8 cellular contexts compared by ENCODE assay signal in the genomic region with DNA sequence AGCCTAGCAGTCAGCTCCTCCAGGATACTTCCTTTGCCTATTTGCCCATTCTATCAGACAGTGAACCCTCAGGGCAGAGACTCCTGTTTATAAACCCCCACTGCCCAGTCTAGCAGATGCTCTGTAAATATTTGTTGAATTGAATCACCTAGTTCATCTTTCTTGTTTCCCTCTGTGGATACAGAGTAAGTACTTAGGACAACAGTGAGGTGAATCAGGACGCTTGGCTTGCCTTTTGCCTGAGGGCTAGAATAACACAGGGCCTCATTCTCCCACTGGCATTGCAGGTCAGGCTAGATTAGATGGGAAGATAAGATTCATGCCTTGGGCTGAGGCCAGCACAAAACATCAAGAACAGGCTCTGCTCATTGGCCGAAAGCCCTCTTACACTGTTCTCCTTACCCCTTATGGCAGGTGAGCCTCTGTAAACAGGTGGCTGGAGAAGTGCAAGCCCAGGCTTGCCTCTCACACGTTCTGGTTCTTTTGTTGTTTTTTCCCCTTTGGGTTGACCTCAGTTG. TPM values are rescaled to one million over a fixed set of nuclear protein-coding genes. Genes with fewer than 3 reads are reported as not detected.
DNase-seq lines count a peak whose midpoint lies in the region; ATAC-seq and TF ChIP-seq lines count a peak whose summit lies in the region.

No MANE protein-coding gene starts in this region.

- H3K9me3 Mint-ChIP-seq in CD4-positive, CD25-positive, alpha-beta regulatory T cell: no peaks in the 10 kb centered on the region

- TF ChIP-seq POLR2A in tibial nerve (IDR thresholded peaks at IDR 0.05): no peak

- no peak for TF ChIP-seq CTCF in tibial nerve (IDR thresholded peaks at IDR 0.05)

- TF ChIP-seq EP300 in tibial nerve (IDR thresholded peaks at IDR 0.05): no peak

- WGBS in tibial nerve, 2 donors: 68 to 83% methylated on average over 3 of the region's 3 CpGs

- H3K36me3 ChIP-seq in CD4-positive, CD25-positive, alpha-beta regulatory T cell (ENCODE audit: control insufficient read depth, insufficient read depth, low read length): peaks cover 27% of the 10 kb centered on the region
- no peaks in the 10 kb centered on the region for H3K36me3 ChIP-seq in tibial nerve

- H3K27ac Mint-ChIP-seq in CD4-positive, CD25-positive, alpha-beta regulatory T cell: peak overlapping the region; percentile 91 to 95 (median 91)

- H3K4me1 ChIP-seq in CD4-positive, CD25-positive, alpha-beta regulatory T cell (ENCODE audit: control insufficient read depth, insufficient read depth, low read length, poor library complexity, severe bottlenecking): peaks cover 52% of the 10 kb centered on the region
- H3K4me1 ChIP-seq in tibial nerve: peaks cover 0 to 19% (median 0%) of the 10 kb centered on the region in 4 donors

- H3K36me3 Mint-ChIP-seq in CD4-positive, CD25-positive, alpha-beta regulatory T cell: peaks cover 43% of the 10 kb centered on the region

- H3K9me3 ChIP-seq in CD4-positive, CD25-positive, alpha-beta regulatory T cell (ENCODE audit: control insufficient read depth in 2 of 2, low read length in 2 of 2): no peaks in the 10 kb centered on the region
- no peaks in the 10 kb centered on the region for H3K9me3 ChIP-seq in tibial nerve

- peaks cover 32 to 70% (median 58%) of the 10 kb centered on the region in 4 donors for H3K4me1 Mint-ChIP-seq in CD4-positive, CD25-positive, alpha-beta regulatory T cell

- peak overlapping the region; percentile 29 to 76 (median 60) for H3K4me3 Mint-ChIP-seq in CD4-positive, CD25-positive, alpha-beta regulatory T cell

- no peak overlapping the region for H3K27ac ChIP-seq in CD4-positive, CD25-positive, alpha-beta regulatory T cell (ENCODE audit: insufficient read depth, low read length, poor library complexity, severe bottlenecking)
- no peak overlapping the region for H3K27ac ChIP-seq in tibial nerve

- H3K27me3 Mint-ChIP-seq in CD4-positive, CD25-positive, alpha-beta regulatory T cell: no peaks in the 10 kb centered on the region

- peak in 1 of 3 donors; percentile 86 for DNase-seq in CD4-positive, CD25-positive, alpha-beta regulatory T cell
- DNase-seq in H4 (ENCODE audit: low spot score) (peak; percentile 33), NCI-H345 (lab: John Stamatoyannopoulos, UW) (peak; percentile 96), astrocyte of the hippocampus (ENCODE audit: low read depth, low spot score) (peak; percentile 62), renal cortical epithelial cell (ENCODE audit: low read depth) (peak; percentile 84), DMS114 treated with DMSO at 0.1 percent for 48 hours (lab: John Stamatoyannopoulos, UW; ENCODE audit: unreplicated experiment) (no peak), tibial nerve (ENCODE audit: low spot score in 2 of 2) (no peak)
- DNase-seq in stimulated activated CD8-positive, alpha-beta memory T cell treated with anti-CD3 and anti-CD28 coated beads, Interleukin-4, amount 100 ng/mL, for 48 hours: no peak

- peak overlapping the region; percentile 66 for H3K4me3 ChIP-seq in CD4-positive, CD25-positive, alpha-beta regulatory T cell (ENCODE audit: low read depth, low read length)
- no peak overlapping the region for H3K4me3 ChIP-seq in tibial nerve

- no peaks in the 10 kb centered on the region for H3K27me3 ChIP-seq in CD4-positive, CD25-positive, alpha-beta regulatory T cell (ENCODE audit: control insufficient read depth, insufficient read depth, low read length)
- H3K27me3 ChIP-seq in tibial nerve: no peaks in the 10 kb centered on the region

- peak; percentile 32 to 43 for ATAC-seq in CD4-positive, CD25-positive, alpha-beta regulatory T cell (ENCODE audit: low read depth in 2 of 2)

RNA-seq across cellular contexts. Expression of a gene that starts 22.2 kb away (rescaled TPM):
- total RNA-seq in CD4-positive, CD25-positive, alpha-beta regulatory T cell: 47.3 TPM
- 10 to 100 TPM; 31.4 to 78.1 (median 50.7) TPM for polyA plus RNA-seq in CD4-positive, CD25-positive, alpha-beta regulatory T cell
- not detected in 2 replicates for total RNA-seq in H4 (2014; rRNA removed; shearing (Covaris generic))
- total RNA-seq in renal cortical epithelial cell (not detected in 2 replicates), tibial nerve (1 to 10 TPM in 3 of 4 donors, under 1 TPM in 1; 0.84 to 8.1 (median 2.3) TPM)

Comparison
In these comparisons a context has a peak if more than half of its experiments do, and no peak if none do; other contexts are left out.
1. DNase-seq: peak in H4 (single experiment), NCI-H345 (single experiment), astrocyte of the hippocampus (single experiment) and renal cortical epithelial cell (single experiment); none in DMS114 treated with DMSO at 0.1 percent for 48 hours (single experiment), tibial nerve (0 of 2) and stimulated activated CD8-positive, alpha-beta memory T cell treated with anti-CD3 and anti-CD28 coated beads, Interleukin-4, amount 100 ng/mL, for 48 hours (single experiment).